Comparison of ENCODE assay signal across 14 cellular contexts in the genomic region with DNA sequence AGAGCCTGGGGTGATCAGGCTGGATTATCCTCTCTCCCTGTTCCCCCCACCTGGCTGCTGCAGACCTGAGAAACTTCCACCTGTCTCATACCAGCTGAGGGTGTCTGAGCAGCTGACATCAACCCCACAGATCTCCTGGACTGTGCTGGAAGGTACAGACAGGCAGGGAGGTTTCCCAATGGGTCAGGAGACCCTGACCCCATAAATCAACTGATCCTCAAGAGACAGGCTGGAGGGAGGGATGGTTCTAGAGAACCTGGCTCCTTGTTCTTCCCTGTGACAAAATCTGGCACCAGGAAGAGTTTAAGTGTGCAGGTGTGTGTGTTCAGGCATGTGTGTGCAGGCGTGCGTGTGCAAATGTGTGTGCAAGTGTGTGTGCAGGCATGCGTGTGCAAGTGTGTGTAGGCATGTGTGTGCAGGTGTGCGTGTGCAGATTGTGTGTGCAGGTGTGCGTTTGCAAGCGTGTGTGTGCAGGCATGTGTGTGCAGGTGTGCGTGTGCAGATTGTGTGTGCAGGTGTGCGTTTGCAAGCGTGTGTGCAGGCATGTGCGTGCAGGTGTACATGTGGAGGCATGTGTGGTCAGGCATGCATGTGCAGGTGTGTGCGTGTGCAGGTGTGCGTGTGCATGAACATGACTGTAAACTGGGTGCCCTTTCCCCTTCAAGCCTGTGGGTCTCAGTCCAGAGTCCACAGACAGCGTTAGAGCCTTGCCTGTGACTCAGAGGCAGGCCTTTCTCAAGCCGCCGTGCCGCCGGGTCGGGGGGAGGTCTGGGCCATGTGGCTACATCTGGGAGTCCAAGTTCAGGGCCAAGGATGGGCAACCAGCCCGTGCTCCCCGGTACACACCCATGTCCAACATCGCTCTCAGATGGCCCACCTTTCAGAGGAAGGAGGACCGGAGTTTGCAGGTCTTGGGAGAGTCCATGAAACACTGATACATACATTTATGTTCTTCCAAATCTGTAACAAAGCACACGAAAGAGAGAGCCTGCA. TPM values are rescaled to one million over a fixed set of nuclear protein-coding genes. Genes with fewer than 3 reads are reported as not detected.
DNase-seq lines count a peak whose midpoint lies in the region; ATAC-seq, FAIRE-seq and TF ChIP-seq lines count a peak whose summit lies in the region.
"Had no signal": no experiment of that assay in that cellular context is flagged by ENCODE, and none has a peak within 500 bp of the region (broad histone marks: within the 10 kb centered on the region; RNA-seq: fewer than 3 reads in every experiment).

No MANE protein-coding gene starts in this region.

- no peak overlapping the region for H3K4me3 ChIP-seq in H7 (ENCODE audit: insufficient read depth, low read depth, low read length)
- H3K4me3 ChIP-seq in ascending aorta, result no peak overlapping the region
- H3K4me3 ChIP-seq in HepG2 (replicated peaks in 1 of 3; ENCODE audit: insufficient read depth in 1 of 3, low read depth in 2 of 3, low read length in 3 of 3), result no peak overlapping the region; a peak in 1 of 6 replicates
- no peak overlapping the region for H3K4me3 ChIP-seq in tibial artery
- no peak overlapping the region for H3K4me3 ChIP-seq in gastrocnemius medialis

- peak; percentile 48 for DNase-seq in H7
- DNase-seq in ascending aorta (ENCODE audit: low spot score in 2 of 2), result peak in 1 of 2 donors; percentile 79
- DNase-seq in HepG2 (ENCODE audit: low spot score), result peak; percentile 28
- DNase-seq in tibial artery, result peak; percentile 34 to 75
- no peak for DNase-seq in gastrocnemius medialis
- DNase-seq in hypothalamus (lab: John Stamatoyannopoulos, UW), result no peak
- no peak for DNase-seq in NCI-H1092 treated with DMSO at 0.1 percent for 48 hours (lab: John Stamatoyannopoulos, UW)
- DNase-seq in NCI-H1930 (lab: John Stamatoyannopoulos, UW), result no peak
- DNase-seq: activated T-cell treated with anti-CD3 and anti-CD28 coated beads for 4 hours; DMS79 treated with DMSO at 0.1 percent for 48 hours; NCI-H226; stimulated activated CD4-positive, alpha-beta T cell treated with anti-CD3 and anti-CD28 coated beads, Interleukin-2, amount 100 ng/mL, for 48 hours had no signal

- BruUV-seq in HepG2 (replicated peaks; lab: Mats Ljungman, UMichigan), result no TSS peak

- peaks cover 11 to 59% of the 10 kb centered on the region in 2 donors for H3K4me1 ChIP-seq in ascending aorta
- H3K4me1 ChIP-seq in HepG2 (ENCODE audit: insufficient read depth, low read length), result peaks cover 39% of the 10 kb centered on the region
- H3K4me1 ChIP-seq in tibial artery, result peaks cover 4 to 59% (median 34%) of the 10 kb centered on the region in 4 donors
- peaks cover 4 to 8% of the 10 kb centered on the region in 2 donors for H3K4me1 ChIP-seq in gastrocnemius medialis

- no peaks in the 10 kb centered on the region for H3K27me3 ChIP-seq in H7 (ENCODE audit: control insufficient read depth, insufficient read depth, low read length)
- H3K27me3 ChIP-seq in ascending aorta, result no peaks in the 10 kb centered on the region
- peaks cover 1 to 6% of the 10 kb centered on the region in 2 experiments; a peak in 2 of 5 replicates for H3K27me3 ChIP-seq in HepG2 (ENCODE audit: control insufficient read depth in 1 of 2, insufficient read depth in 2 of 2, low read length in 2 of 2)
- H3K27me3 ChIP-seq in tibial artery, result no peaks in the 10 kb centered on the region
- no peaks in the 10 kb centered on the region for H3K27me3 ChIP-seq in gastrocnemius medialis

- no peak for TF ChIP-seq CTCF in ascending aorta (IDR thresholded peaks at IDR 0.05)
- TF ChIP-seq CTCF in HepG2 (CRISPR knock-in tag; IDR thresholded peaks at IDR 0.05), result no peak
- TF ChIP-seq CTCF in tibial artery (IDR thresholded peaks at IDR 0.05), result no peak
- no peak for TF ChIP-seq CTCF in gastrocnemius medialis (IDR thresholded peaks at IDR 0.05 in 4 of 5, conservative IDR thresholded peaks at IDR 0.05 in 1 of 5)

- no peaks in the 10 kb centered on the region for H3K36me3 ChIP-seq in H7 (replicated peaks; ENCODE audit: control insufficient read depth, insufficient read depth, low read length)
- H3K36me3 ChIP-seq in ascending aorta, result no peaks in the 10 kb centered on the region
- no peaks in the 10 kb centered on the region for H3K36me3 ChIP-seq in HepG2 (replicated peaks in 1 of 2; ENCODE audit: control insufficient read depth in 1 of 2, insufficient read depth in 2 of 2, low read length in 2 of 2)
- no peaks in the 10 kb centered on the region for H3K36me3 ChIP-seq in tibial artery
- no peaks in the 10 kb centered on the region for H3K36me3 ChIP-seq in gastrocnemius medialis

- WGBS in HepG2 (ENCODE audit: low lambda C conversion rate), result 50% methylated on average over 21 of the region's 23 CpGs

- no peaks in the 10 kb centered on the region for H4K20me1 ChIP-seq in HepG2 (ENCODE audit: insufficient read depth, low read length)

- in situ Hi-C loops in HepG2 (cut with HindIII; ENCODE audit: extremely low pct_ligation_motif_present, low pct_unique_long_range_greater_than_20kb), result no loop called here
- in situ Hi-C loops in gastrocnemius medialis (cut with MboI; ENCODE audit: low sequenced_read_pairs in 4 of 4), result no loop called here

- no peaks in the 10 kb centered on the region for H3K79me2 ChIP-seq in HepG2 (ENCODE audit: insufficient read depth, low read length)

- H3K27ac ChIP-seq in ascending aorta (peak overlapping the region; percentile 70 to 75), HepG2 (ENCODE audit: extremely low read length, insufficient read depth, low read length) (no peak overlapping the region), tibial artery (peak overlapping the region in 1 of 2 donors; percentile 63), gastrocnemius medialis (no peak overlapping the region)
- H3K27ac ChIP-seq: C4-2B had no signal

- no peaks in the 10 kb centered on the region for H3K9me3 ChIP-seq in ascending aorta
- H3K9me3 ChIP-seq in HepG2 (ENCODE audit: low read length), result no peaks in the 10 kb centered on the region
- no peaks in the 10 kb centered on the region for H3K9me3 ChIP-seq in tibial artery
- H3K9me3 ChIP-seq in gastrocnemius medialis, result no peaks in the 10 kb centered on the region

- TF ChIP-seq EP300 in HepG2 (IDR thresholded peaks at IDR 0.05; ENCODE audit: low read depth in 2 of 2, low read length in 2 of 2) (no peak), HepG2 (CRISPR knock-in tag; IDR thresholded peaks at IDR 0.05; ENCODE audit: borderline replicate concordance) (0 out of 2 replicates have a peak, but pooled peaks have one; percentile 26)

- intact Hi-C loops in ascending aorta (cut with DNase I), result no loop called here
- intact Hi-C loops in HepG2 (cut with micrococcal nuclease; ENCODE audit: unreplicated experiment), result no loop called here
- intact Hi-C loops in tibial artery (cut with DNase I; ENCODE audit: low total_unique reads), result loop anchor here (10.0 kb wide), 1 partner anchor 63 kb away; no protein-coding TSS in a partner anchor
- intact Hi-C loops in gastrocnemius medialis (cut with DNase I; ENCODE audit: low total_unique reads), result loop anchor here (5.0 kb wide), 1 partner anchor 111 kb away; no protein-coding TSS in a partner anchor

- no peak for TF ChIP-seq POLR2A in HepG2 (IDR thresholded peaks at IDR 0.05; ENCODE audit: insufficient read depth in 1 of 2, low read depth in 2 of 2, low read length in 2 of 2)
- TF ChIP-seq POLR2A in gastrocnemius medialis (IDR thresholded peaks at IDR 0.05), result no peak

- TF ChIP-seq RAD21 in HepG2 (CRISPR knock-in tag; IDR thresholded peaks at IDR 0.05), result no peak

- peak overlapping the region; percentile 20; the same call in 1 of the 2 replicates for H3K4me2 ChIP-seq in HepG2 (ENCODE audit: low read depth, low read length)

- FAIRE-seq in HepG2 (lab: Jason Lieb, UNC), result no peak
- FAIRE-seq: colon had no signal

- peak; percentile 41 for ATAC-seq in HepG2
- ATAC-seq in gastrocnemius medialis, result no peak

- no peak overlapping the region for H3K9ac ChIP-seq in HepG2 (ENCODE audit: insufficient read depth, low read depth, low read length)

- POLR2A ChIA-PET in HepG2 (lab: Yijun Ruan, JAX), result interaction anchor here (0.6 to 1.3 kb wide), 3 partner anchors 10 to 108 kb away, joined by 3 to 11 read pairs (median 3); no protein-coding TSS in a partner anchor

- H2AFZ ChIP-seq in HepG2 (ENCODE audit: low read length), result no peak overlapping the region

- CTCF ChIA-PET in HepG2 (lab: Yijun Ruan, JAX; ENCODE audit: low intra/inter-chr PET ratio, low total read pairs), result interaction anchor here (1.6 kb wide), 1 partner anchor 112 kb away, joined by 12 read pairs; no protein-coding TSS in a partner anchor

TF ChIP-seq in HepG2, 621 proteins besides CTCF, POLR2A, EP300 and RAD21 (continues in another document):
- no peak for TF ChIP-seq SMYD3 (CRISPR knock-in tag; IDR thresholded peaks at IDR 0.05)
- no peak for TF ChIP-seq FOXK1 (CRISPR knock-in tag; IDR thresholded peaks at IDR 0.05; ENCODE audit: borderline replicate concordance, low read depth)
- TF ChIP-seq ZSCAN20 (CRISPR knock-in tag; IDR thresholded peaks at IDR 0.05; ENCODE audit: borderline replicate concordance), result no peak
- no peak for TF ChIP-seq NFYC (CRISPR knock-in tag; IDR thresholded peaks at IDR 0.05)

RNA-seq across cellular contexts. Expression of gene ELN, which starts 50.1 kb away (rescaled TPM):
- total RNA-seq in H7 (2014; rRNA removed; shearing (Covaris generic)), result 2.7 and 5.3 TPM in 2 replicates
- 395 TPM for total RNA-seq in ascending aorta
- 0.08 and 0.15 TPM in 2 replicates for total RNA-seq in HepG2 (2016; rRNA removed; fragmentation: Illumina TruSeq; extraction: Trizol)
- total RNA-seq in HepG2 (2016; cell fraction: cytosol; rRNA removed; fragmentation: Illumina TruSeq; extraction: Trizol; ENCODE audit: low read depth), result not detected in 2 replicates
- 0.12 and 0.15 TPM in 2 replicates for total RNA-seq in HepG2 (2016; cell fraction: insoluble cytoplasmic fraction; rRNA removed; fragmentation: Illumina TruSeq; extraction: Trizol)
- 0.10 TPM in 1 of 2 replicates, not detected in the other for total RNA-seq in HepG2 (2016; cell fraction: membrane; rRNA removed; fragmentation: Illumina TruSeq; extraction: Trizol)
- total RNA-seq in HepG2 (2016; cell fraction: nucleus; rRNA removed; fragmentation: Illumina TruSeq; extraction: Trizol), result not detected in 2 replicates
- 0.37 and 0.46 TPM in 2 replicates for polyA plus RNA-seq in HepG2 (2011; rRNA removed)
- polyA plus RNA-seq in HepG2 (2011; cell fraction: cytosol; rRNA removed), result 0.28 and 0.43 TPM in 2 replicates
- polyA plus RNA-seq in HepG2 (2011; cell fraction: nucleus; rRNA removed), result 0.21 and 0.71 TPM in 2 replicates
- polyA plus RNA-seq in HepG2 (2012), result 0.24 and 0.31 TPM in 2 replicates
- polyA plus RNA-seq in HepG2 (2016; cell fraction: cytosol; fragmentation: Illumina TruSeq; extraction: Trizol; ENCODE audit: low read depth), result 0.03 and 0.06 TPM in 2 replicates
- 0.22 and 0.34 TPM in 2 replicates for polyA plus RNA-seq in HepG2 (2016; cell fraction: insoluble cytoplasmic fraction; fragmentation: Illumina TruSeq; extraction: Trizol; ENCODE audit: low read depth)
- 0.05 and 0.07 TPM in 2 replicates for polyA plus RNA-seq in HepG2 (2016; cell fraction: membrane; fragmentation: Illumina TruSeq; extraction: Trizol; ENCODE audit: low read depth)
- polyA plus RNA-seq in HepG2 (2016; cell fraction: nucleus; fragmentation: Illumina TruSeq; extraction: Trizol; ENCODE audit: insufficient read depth, low read depth), result 0.33 TPM in 2 replicates
- polyA minus RNA-seq in HepG2 (2011; rRNA and poly(A)+ RNA removed; ENCODE audit: low replicate concordance), result 0.05 and 0.12 TPM in 2 replicates
- polyA minus RNA-seq in HepG2 (2011; cell fraction: cytosol; rRNA and poly(A)+ RNA removed), result 0.62 TPM in 1 of 2 replicates, not detected in the other
- polyA minus RNA-seq in HepG2 (2011; cell fraction: nucleus; rRNA and poly(A)+ RNA removed), result not detected in 2 replicates
- 10 to 100 TPM in 1 of 4 donors, 1 to 10 TPM in 3; 5.3 to 14.8 (median 6.9) TPM for total RNA-seq in gastrocnemius medialis

Comparison
In these comparisons a context has a peak if more than half of its experiments do, and no peak if none do; other contexts are left out.
1. DNase-seq: peak in H7 (single experiment), HepG2 (single experiment) and tibial artery (2 of 2); none in gastrocnemius medialis (0 of 2), hypothalamus (0 of 51), NCI-H1092 treated with DMSO at 0.1 percent for 48 hours (single experiment) and NCI-H1930 (0 of 2).
2. H3K27ac ChIP-seq: peak in ascending aorta (2 of 2); none in HepG2 (single experiment) and gastrocnemius medialis (0 of 4).
3. RNA of gene ELN, which starts 50.1 kb away (total RNA-seq): 395 TPM in ascending aorta (single experiment); 5.3 to 14.8 TPM in gastrocnemius medialis, 2.7 to 5.3 TPM in H7 and 0.08 to 0.15 TPM in HepG2; every median in the first group is over 10 times any median in the second.
4. intact Hi-C loops: an anchor here in tibial artery (10.0 kb wide) and gastrocnemius medialis (5.0 kb wide); none called in ascending aorta and HepG2.